ENCODE assay signal across 14 cellular contexts in genomic region chr11:104122008-104122635, GRCh38. TPM values are rescaled to one million over a fixed set of nuclear protein-coding genes. Genes with fewer than 3 reads are reported as not detected.
DNase-seq lines count a peak whose midpoint lies in the region; ATAC-seq and TF ChIP-seq lines count a peak whose summit lies in the region.
"Had no signal": no experiment of that assay in that cellular context is flagged by ENCODE, and none has a peak within 500 bp of the region (broad histone marks: within the 10 kb centered on the region; RNA-seq: fewer than 3 reads in every experiment).

No MANE protein-coding gene starts in this region.

- H3K4me1 Mint-ChIP-seq in CD4-positive, alpha-beta T cell (ENCODE audit: low read depth), result no peaks in the 10 kb centered on the region
- peaks cover 20% of the 10 kb centered on the region for H3K4me1 Mint-ChIP-seq in glutamatergic neuron (ENCODE audit: low read depth, unreplicated experiment)
- H3K4me1 Mint-ChIP-seq in HFFc6 (ENCODE audit: low read depth), result no peaks in the 10 kb centered on the region

- H3K4me3 Mint-ChIP-seq in CD4-positive, alpha-beta T cell, result no peak overlapping the region
- H3K4me3 Mint-ChIP-seq in glutamatergic neuron (ENCODE audit: unreplicated experiment) (no peak overlapping the region), HFFc6 (no peak overlapping the region)
- H3K4me3 Mint-ChIP-seq: CD8-positive, alpha-beta T cell; T-helper 2 cell treated with Interferon-gamma antibody and Interleukin-4, amounts not matched to agents 5 μg/mL and 100 μg/mL, for 36 hours had no signal

- POLR2A ChIA-PET in CD4-positive, alpha-beta T cell (lab: Charles Lee), result no interaction called here

- intact Hi-C loops in CD4-positive, alpha-beta T cell (cut with DNase I, micrococcal nuclease), result no loop called here

- ATAC-seq in CD4-positive, alpha-beta T cell (ENCODE audit: poor library complexity), result peak; percentile 21
- ATAC-seq: CD8-positive, alpha-beta T cell; GM12878 had no signal

- H3K27me3 ChIP-seq in CD4-positive, alpha-beta T cell (ENCODE audit: control insufficient read depth, insufficient read depth, low read length), result no peaks in the 10 kb centered on the region
- H3K27me3 ChIP-seq: BE2C had no signal

- no peak overlapping the region for H3K27ac ChIP-seq in CD4-positive, alpha-beta T cell (ENCODE audit: low read depth, low read length)

- CTCF ChIA-PET in CD4-positive, alpha-beta T cell (lab: Charles Lee), result no interaction called here

- no peaks in the 10 kb centered on the region for H3K9me3 ChIP-seq in CD4-positive, alpha-beta T cell (ENCODE audit: control insufficient read depth, low read length)
- H3K9me3 ChIP-seq: BE2C had no signal

- peaks cover under 1% of the 10 kb centered on the region for H3K9me3 Mint-ChIP-seq in CD4-positive, alpha-beta T cell
- H3K9me3 Mint-ChIP-seq in glutamatergic neuron (ENCODE audit: unreplicated experiment) (peaks cover 1% of the 10 kb centered on the region), HFFc6 (no peaks in the 10 kb centered on the region)
- H3K9me3 Mint-ChIP-seq: CD8-positive, alpha-beta T cell; T-helper 2 cell treated with Interferon-gamma antibody and Interleukin-4, amounts not matched to agents 5 μg/mL and 100 μg/mL, for 36 hours had no signal

- TF ChIP-seq CTCF in CD4-positive, alpha-beta T cell (IDR thresholded peaks at IDR 0.05), result no peak
- TF ChIP-seq CTCF in glutamatergic neuron (IDR thresholded peaks at IDR 0.05; ENCODE audit: partially characterized antibody, unreplicated experiment) (no peak), HFFc6 (IDR thresholded peaks at IDR 0.05) (no peak)

- DNase-seq in CD4-positive, alpha-beta T cell, result no peak
- peak; percentile 67 for DNase-seq in DMS53 treated with DMSO at 0.1 percent for 48 hours (lab: John Stamatoyannopoulos, UW; ENCODE audit: unreplicated experiment)
- DNase-seq in NCI-H2081 (lab: John Stamatoyannopoulos, UW), result peak; percentile 48 to 89
- no peak for DNase-seq in glutamatergic neuron
- DNase-seq in HFFc6, result no peak
- no peak for DNase-seq in activated naive CD4-positive, alpha-beta T cell (lab: John Stamatoyannopoulos, UW)
- DNase-seq in effector CD4-positive, alpha-beta T cell, result no peak
- DNase-seq: BE2C; CD8-positive, alpha-beta T cell; NCI-H1436; NCI-H446; SIG-M5 had no signal

- no peaks in the 10 kb centered on the region for H3K27me3 Mint-ChIP-seq in CD4-positive, alpha-beta T cell
- H3K27me3 Mint-ChIP-seq in glutamatergic neuron (ENCODE audit: unreplicated experiment) (no peaks in the 10 kb centered on the region), HFFc6 (ENCODE audit: insufficient read depth) (peaks cover 2% of the 10 kb centered on the region; the same call in 1 of the 2 replicates)

- no peaks in the 10 kb centered on the region for H3K36me3 Mint-ChIP-seq in CD4-positive, alpha-beta T cell (ENCODE audit: low read depth)
- H3K36me3 Mint-ChIP-seq in glutamatergic neuron (ENCODE audit: unreplicated experiment) (no peaks in the 10 kb centered on the region), HFFc6 (ENCODE audit: low read depth) (no peaks in the 10 kb centered on the region; the same call in 1 of the 2 replicates)
- H3K36me3 Mint-ChIP-seq: CD8-positive, alpha-beta T cell had no signal

- H3K27ac Mint-ChIP-seq in CD4-positive, alpha-beta T cell, result no peak overlapping the region
- H3K27ac Mint-ChIP-seq in glutamatergic neuron (ENCODE audit: unreplicated experiment), result peak overlapping the region; percentile 79
- H3K27ac Mint-ChIP-seq in HFFc6, result no peak overlapping the region
- H3K27ac Mint-ChIP-seq: CD8-positive, alpha-beta T cell; T-helper 2 cell treated with Interferon-gamma antibody and Interleukin-4, amounts not matched to agents 5 μg/mL and 100 μg/mL, for 36 hours had no signal

RNA-seq across cellular contexts. Expression of gene PDGFD, which starts 41.8 kb away (rescaled TPM):
- total RNA-seq in CD4-positive, alpha-beta T cell, result not detected
- total RNA-seq in glutamatergic neuron (ENCODE audit: unreplicated experiment), result 0.49 TPM
- under 1 TPM; 0.37 to 0.69 (median 0.42) TPM for total RNA-seq in HFFc6 (2021; fragmentation: NEBNext Ultra II Directional; extraction: Animal tissue kit (Norgen Biotek cat#: 25700))

Comparison
In these comparisons a context has a peak if more than half of its experiments do, and no peak if none do; other contexts are left out.
1. DNase-seq: peak in DMS53 treated with DMSO at 0.1 percent for 48 hours (single experiment) and NCI-H2081 (2 of 2); none in CD4-positive, alpha-beta T cell (0 of 10), glutamatergic neuron (single experiment), HFFc6 (single experiment), activated naive CD4-positive, alpha-beta T cell (0 of 4) and effector CD4-positive, alpha-beta T cell (single experiment).